In the genomic region with DNA sequence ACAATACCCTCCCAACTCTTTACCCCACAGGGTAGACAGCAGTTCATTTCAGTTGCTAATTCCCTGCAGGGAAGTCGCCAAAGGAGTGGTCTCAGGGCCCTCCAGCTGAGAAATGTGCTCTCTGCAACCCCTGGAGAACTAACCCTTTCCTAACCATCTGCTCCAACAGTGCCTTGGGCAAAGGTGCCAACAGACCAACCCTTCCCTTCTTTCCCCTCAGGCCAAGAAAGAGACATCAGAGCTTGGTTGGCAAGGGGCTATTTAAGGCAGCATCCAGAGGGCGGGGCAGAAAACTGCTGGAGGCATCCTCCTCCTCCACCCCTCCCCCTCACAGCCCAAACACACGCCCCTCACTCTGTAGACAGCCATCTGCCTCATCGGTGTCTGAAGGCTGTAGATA, we compare ENCODE assay signal across 9 cellular contexts. TPM values are rescaled to one million over a fixed set of nuclear protein-coding genes. Genes with fewer than 3 reads are reported as not detected.
DNase-seq lines count a peak whose midpoint lies in the region; ATAC-seq and TF ChIP-seq lines count a peak whose summit lies in the region.
"Had no signal": no experiment of that assay in that cellular context is flagged by ENCODE, and none has a peak within 500 bp of the region (broad histone marks: within the 10 kb centered on the region; RNA-seq: fewer than 3 reads in every experiment).

No MANE protein-coding gene starts in this region.

- H3K36me3 Mint-ChIP-seq in effector memory CD8-positive, alpha-beta T cell (ENCODE audit: insufficient read depth), result peaks cover 7% of the 10 kb centered on the region
- H3K36me3 Mint-ChIP-seq in naive B cell, result no peaks in the 10 kb centered on the region

- peaks cover 6 to 13% of the 10 kb centered on the region in 2 donors for H3K4me1 Mint-ChIP-seq in effector memory CD8-positive, alpha-beta T cell (ENCODE audit: low read depth in 2 of 2)
- H3K4me1 Mint-ChIP-seq in naive B cell, result peaks cover 12 to 13% (median 12%) of the 10 kb centered on the region in 3 donors

- WGBS in heart left ventricle, 4 donors, result 17 to 42% (median 29%) methylated on average over 4 of the region's 4 CpGs

- H3K36me3 ChIP-seq in heart left ventricle (no peaks in the 10 kb centered on the region), uterus (no peaks in the 10 kb centered on the region)

- H3K27ac Mint-ChIP-seq in effector memory CD8-positive, alpha-beta T cell, result peak overlapping the region in 1 of 2 donors; percentile 52
- H3K27ac Mint-ChIP-seq in naive B cell, result peak overlapping the region in 1 of 6 donors; percentile 4

- CTCF ChIA-PET in HEK293T (lab: Yijun Ruan, JAX), result no interaction called here

- intact Hi-C loops in heart left ventricle (cut with DNase I), result loop anchor here in 7 of 10 donors (2.0 to 10.0 kb wide), 8 partner anchors 47 to 132 kb away; no protein-coding TSS in a partner anchor
- intact Hi-C loops in Right ventricle myocardium inferior (cut with DNase I), result loop anchor here (5.0 kb wide), 1 partner anchor 42 kb away; no protein-coding TSS in a partner anchor
- intact Hi-C loops in uterus (cut with DNase I; ENCODE audit: low total_unique reads), result no loop called here

- DNase-seq in heart left ventricle (peak in 3 of 5 donors; percentile 45 to 48 (median 46)), Right ventricle myocardium inferior (ENCODE audit: missing footprints) (no peak), naive B cell (no peak), uterus (peak; percentile 40 to 44), HEK293T (ENCODE audit: extremely low spot score) (no peak), NAMALWA (ENCODE audit: low spot score) (no peak)
- no peak for DNase-seq in effector memory CD8-positive, alpha-beta T cell
- DNase-seq: NCI-H187 treated with DMSO at 0.1 percent for 48 hours had no signal

- POLR2A ChIA-PET in HEK293T (lab: Yijun Ruan, JAX), result no interaction called here

- H3K4me3 ChIP-seq in heart left ventricle (peak overlapping the region; percentile 82 to 99 (median 94)), uterus (peak overlapping the region; percentile 80 to 85)

- ATAC-seq in heart left ventricle, result peak in 2 of 4 donors; percentile 2 to 13
- no peak for ATAC-seq in Right ventricle myocardium inferior
- no peak for ATAC-seq in effector memory CD8-positive, alpha-beta T cell (replicated peaks)
- no peak for ATAC-seq in naive B cell (ENCODE audit: low read depth in 2 of 2)
- no peak for ATAC-seq in HG03571 (IDR thresholded peaks at IDR 0.05; ENCODE audit: unreplicated experiment)

- H3K4me1 ChIP-seq in heart left ventricle (peaks cover 6 to 68% (median 38%) of the 10 kb centered on the region in 12 donors), uterus (no peaks in the 10 kb centered on the region)

- H3K27ac ChIP-seq in heart left ventricle (peak overlapping the region; percentile 50 to 96 (median 90)), uterus (peak overlapping the region; percentile 95 to 99)

- H3K9me3 Mint-ChIP-seq in effector memory CD8-positive, alpha-beta T cell, result no peaks in the 10 kb centered on the region
- no peaks in the 10 kb centered on the region for H3K9me3 Mint-ChIP-seq in naive B cell

- peaks cover 0 to 11% of the 10 kb centered on the region in 2 donors for H3K27me3 Mint-ChIP-seq in effector memory CD8-positive, alpha-beta T cell
- peaks cover 17 to 41% (median 28%) of the 10 kb centered on the region in 3 donors for H3K27me3 Mint-ChIP-seq in naive B cell

- TF ChIP-seq POLR2A in heart left ventricle (IDR thresholded peaks at IDR 0.05) (no peak), uterus (IDR thresholded peaks at IDR 0.05) (peak in 1 of 2 donors; percentile 30)

- H3K9me3 ChIP-seq in heart left ventricle, result no peaks in the 10 kb centered on the region
- H3K9me3 ChIP-seq in uterus, result no peaks in the 10 kb centered on the region

- H3K27me3 ChIP-seq in heart left ventricle (no peaks in the 10 kb centered on the region), uterus (no peaks in the 10 kb centered on the region)

- no peak for TF ChIP-seq CTCF in heart left ventricle (IDR thresholded peaks at IDR 0.05)
- no peak for TF ChIP-seq CTCF in uterus (IDR thresholded peaks at IDR 0.05)

- peak overlapping the region; percentile 91 to 96 for H3K4me3 Mint-ChIP-seq in effector memory CD8-positive, alpha-beta T cell
- peak overlapping the region in 7 of 8 donors; percentile 36 to 98 (median 77) for H3K4me3 Mint-ChIP-seq in naive B cell

TF ChIP-seq in HEK293T, 16 proteins besides CTCF, POLR2A, EP300 and RAD21:
- TF ChIP-seq FOXA1 (IDR thresholded peaks at IDR 0.05) (no peak), BHLHE40 (IDR thresholded peaks at IDR 0.05; ENCODE audit: borderline replicate concordance) (no peak), SP1 (IDR thresholded peaks at IDR 0.05) (no peak), NFRKB (IDR thresholded peaks at IDR 0.05) (no peak), SUZ12 (IDR thresholded peaks at IDR 0.05) (no peak), ZNF384 (IDR thresholded peaks at IDR 0.05) (no peak), LEF1 (IDR thresholded peaks at IDR 0.05; ENCODE audit: borderline replicate concordance) (no peak), CTBP1 (IDR thresholded peaks at IDR 0.05; ENCODE audit: borderline replicate concordance) (no peak), TARDBP (IDR thresholded peaks at IDR 0.05) (no peak)
- TF ChIP-seq, protein P1, sequence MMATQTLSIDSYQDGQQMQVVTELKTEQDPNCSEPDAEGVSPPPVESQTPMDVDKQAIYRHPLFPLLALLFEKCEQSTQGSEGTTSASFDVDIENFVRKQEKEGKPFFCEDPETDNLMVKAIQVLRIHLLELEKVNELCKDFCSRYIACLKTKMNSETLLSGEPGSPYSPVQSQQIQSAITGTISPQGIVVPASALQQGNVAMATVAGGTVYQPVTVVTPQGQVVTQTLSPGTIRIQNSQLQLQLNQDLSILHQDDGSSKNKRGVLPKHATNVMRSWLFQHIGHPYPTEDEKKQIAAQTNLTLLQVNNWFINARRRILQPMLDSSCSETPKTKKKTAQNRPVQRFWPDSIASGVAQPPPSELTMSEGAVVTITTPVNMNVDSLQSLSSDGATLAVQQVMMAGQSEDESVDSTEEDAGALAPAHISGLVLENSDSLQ (IDR thresholded peaks at IDR 0.05), result no peak

RNA-seq across cellular contexts. Expression of gene SORBS1, which starts 1.7 kb away (rescaled TPM):
- total RNA-seq in heart left ventricle (1,000 to 10,000 TPM in 5 of 9 donors, 100 to 1,000 TPM in 4; 380 to 1,440 (median 1,065) TPM), Right ventricle myocardium inferior (666 TPM), uterus (100 to 1,000 TPM in 3 of 4 donors, 10 to 100 TPM in 1; 89.9 to 422 (median 271) TPM)
- polyA plus RNA-seq in heart left ventricle (100 to 1,000 TPM; 355 to 380 TPM), naive B cell (ENCODE audit: low read depth in 6 of 6) (under 1 TPM in 2 of 6 donors, not detected in 4; 0.13 to 0.94 TPM)

Comparison
In these comparisons a context has a peak if more than half of its experiments do, and no peak if none do; other contexts are left out.
1. DNase-seq: peak in heart left ventricle (3 of 5) and uterus (2 of 2); none in Right ventricle myocardium inferior (single experiment), effector memory CD8-positive, alpha-beta T cell (0 of 3), naive B cell (single experiment), HEK293T (single experiment) and NAMALWA (single experiment).